1 cellular context compared by ENCODE assay signal in genomic region chr2:113240915-113241911, GRCh38.
A peak's percentile ranks its signal among the peaks of the same experiment; 100 is the strongest.
TF ChIP-seq lines count a peak whose summit lies in the region.

No MANE protein-coding gene starts in this region.

TF ChIP-seq in SK-N-SH, 30 proteins besides CTCF, POLR2A, EP300 and RAD21 (continued from another document):
- TF ChIP-seq REST (IDR thresholded peaks at IDR 0.05; ENCODE audit: low read depth, low read length): peak; percentile 55
- peak; percentile 96 for TF ChIP-seq JUND (IDR thresholded peaks at IDR 0.05)
- peak; percentile 74 for TF ChIP-seq PBX3 (IDR thresholded peaks at IDR 0.05)
- no peak for TF ChIP-seq GABPA (IDR thresholded peaks at IDR 0.05; ENCODE audit: low read depth)
- TF ChIP-seq POLR2AphosphoS5 (IDR thresholded peaks at IDR 0.05; ENCODE audit: low read depth, low read length): peak; percentile 57; the same call in 1 of the 2 replicates
- TF ChIP-seq USF1 (IDR thresholded peaks at IDR 0.05; ENCODE audit: borderline replicate concordance, low read depth): 0 out of 2 replicates have a peak, but pooled peaks have one; percentile 37
- no peak for TF ChIP-seq YY1 (IDR thresholded peaks at IDR 0.05; ENCODE audit: low read depth)
- TF ChIP-seq MEF2A (IDR thresholded peaks at IDR 0.05; ENCODE audit: borderline replicate concordance, low read depth): no peak
- no peak for TF ChIP-seq RCOR1 (IDR thresholded peaks at IDR 0.05; ENCODE audit: low read length)
- 0 out of 2 replicates have a peak, but pooled peaks have one; percentile 11 for TF ChIP-seq TEAD4 (IDR thresholded peaks at IDR 0.05; ENCODE audit: borderline replicate concordance, insufficient read depth)
- TF ChIP-seq TCF12 (IDR thresholded peaks at IDR 0.05): peak; percentile 71; the same call in 1 of the 2 replicates
- TF ChIP-seq RXRA (IDR thresholded peaks at IDR 0.05; ENCODE audit: borderline replicate concordance, low read depth): no peak
- no peak for TF ChIP-seq USF2 (IDR thresholded peaks at IDR 0.05; ENCODE audit: borderline replicate concordance, low read depth, low read length)
- TF ChIP-seq NFIC (IDR thresholded peaks at IDR 0.05; ENCODE audit: borderline replicate concordance): peak; percentile 56
- TF ChIP-seq FOXM1 (IDR thresholded peaks at IDR 0.05; ENCODE audit: low read depth): no peak
- peak; percentile 99 for TF ChIP-seq FOSL2 (IDR thresholded peaks at IDR 0.05; ENCODE audit: borderline replicate concordance, low read depth)
- TF ChIP-seq SMC3 (IDR thresholded peaks at IDR 0.05; ENCODE audit: low read depth, low read length): no peak
- no peak for TF ChIP-seq MXI1 (IDR thresholded peaks at IDR 0.05; ENCODE audit: low read depth, low read length)
- no peak; the same call in 1 of the 2 replicates for TF ChIP-seq SIN3A (IDR thresholded peaks at IDR 0.05; ENCODE audit: borderline replicate concordance, low read depth, low read length)
